1 cellular context compared by ENCODE assay signal in genomic region chr16:1884155-1884760, GRCh38.
TF ChIP-seq lines count a peak whose summit lies in the region.

No MANE protein-coding gene starts in this region.

TF ChIP-seq in HepG2, 621 proteins besides CTCF, POLR2A, EP300 and RAD21:
- TF ChIP-seq, protein P1, sequence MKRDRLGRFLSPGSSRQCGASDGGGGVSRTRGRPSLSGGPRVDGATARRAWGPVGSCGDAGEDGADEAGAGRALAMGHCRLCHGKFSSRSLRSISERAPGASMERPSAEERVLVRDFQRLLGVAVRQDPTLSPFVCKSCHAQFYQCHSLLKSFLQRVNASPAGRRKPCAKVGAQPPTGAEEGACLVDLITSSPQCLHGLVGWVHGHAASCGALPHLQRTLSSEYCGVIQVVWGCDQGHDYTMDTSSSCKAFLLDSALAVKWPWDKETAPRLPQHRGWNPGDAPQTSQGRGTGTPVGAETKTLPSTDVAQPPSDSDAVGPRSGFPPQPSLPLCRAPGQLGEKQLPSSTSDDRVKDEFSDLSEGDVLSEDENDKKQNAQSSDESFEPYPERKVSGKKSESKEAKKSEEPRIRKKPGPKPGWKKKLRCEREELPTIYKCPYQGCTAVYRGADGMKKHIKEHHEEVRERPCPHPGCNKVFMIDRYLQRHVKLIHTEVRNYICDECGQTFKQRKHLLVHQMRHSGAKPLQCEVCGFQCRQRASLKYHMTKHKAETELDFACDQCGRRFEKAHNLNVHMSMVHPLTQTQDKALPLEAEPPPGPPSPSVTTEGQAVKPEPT (CRISPR knock-in tag; IDR thresholded peaks at IDR 0.05; ENCODE audit: low read depth), result no peak
- TF ChIP-seq ZXDC (CRISPR knock-in tag; IDR thresholded peaks at IDR 0.05) (no peak), SOX6 (IDR thresholded peaks at IDR 0.05) (no peak), SOX6 (CRISPR knock-in tag; IDR thresholded peaks at IDR 0.05) (peak; percentile 15; the same call in 1 of the 2 replicates), FOSL2 (CRISPR knock-in tag; IDR thresholded peaks at IDR 0.05) (0 out of 2 replicates have a peak, but pooled peaks have one; percentile 11), HHEX (CRISPR knock-in tag; IDR thresholded peaks at IDR 0.05) (no peak), SIX1 (CRISPR knock-in tag; IDR thresholded peaks at IDR 0.05; ENCODE audit: borderline replicate concordance) (no peak), MBNL3 (CRISPR knock-in tag; conservative IDR thresholded peaks at IDR 0.05) (no peak), RARA (CRISPR knock-in tag; IDR thresholded peaks at IDR 0.05) (0 out of 2 replicates have a peak, but pooled peaks have one; percentile 15), KDM1A (CRISPR knock-in tag; IDR thresholded peaks at IDR 0.05) (peak; percentile 26; the same call in 1 of the 2 replicates), CEBPG (CRISPR knock-in tag; IDR thresholded peaks at IDR 0.05) (peak; percentile 79), ZNF879 (CRISPR knock-in tag; IDR thresholded peaks at IDR 0.05) (no peak), SMC3 (IDR thresholded peaks at IDR 0.05; ENCODE audit: low read length) (peak; percentile 35), RBM22 (optimal IDR thresholded peaks at IDR 0.05; ENCODE audit: low read length) (no peak), TBX2 (CRISPR knock-in tag; IDR thresholded peaks at IDR 0.05; ENCODE audit: borderline replicate concordance) (no peak), CEBPB (IDR thresholded peaks at IDR 0.05; ENCODE audit: borderline replicate concordance, low read depth, low read length) (peak; percentile 87), HOXD1 (CRISPR knock-in tag; IDR thresholded peaks at IDR 0.05) (no peak), ARID5B (CRISPR knock-in tag; IDR thresholded peaks at IDR 0.05) (no peak), ZBTB21 (CRISPR knock-in tag; IDR thresholded peaks at IDR 0.05) (peak; percentile 77; the same call in 1 of the 2 replicates), ZNF431 (CRISPR knock-in tag; IDR thresholded peaks at IDR 0.05; ENCODE audit: borderline replicate concordance, low read depth) (no peak)
- TF ChIP-seq, protein P2, sequence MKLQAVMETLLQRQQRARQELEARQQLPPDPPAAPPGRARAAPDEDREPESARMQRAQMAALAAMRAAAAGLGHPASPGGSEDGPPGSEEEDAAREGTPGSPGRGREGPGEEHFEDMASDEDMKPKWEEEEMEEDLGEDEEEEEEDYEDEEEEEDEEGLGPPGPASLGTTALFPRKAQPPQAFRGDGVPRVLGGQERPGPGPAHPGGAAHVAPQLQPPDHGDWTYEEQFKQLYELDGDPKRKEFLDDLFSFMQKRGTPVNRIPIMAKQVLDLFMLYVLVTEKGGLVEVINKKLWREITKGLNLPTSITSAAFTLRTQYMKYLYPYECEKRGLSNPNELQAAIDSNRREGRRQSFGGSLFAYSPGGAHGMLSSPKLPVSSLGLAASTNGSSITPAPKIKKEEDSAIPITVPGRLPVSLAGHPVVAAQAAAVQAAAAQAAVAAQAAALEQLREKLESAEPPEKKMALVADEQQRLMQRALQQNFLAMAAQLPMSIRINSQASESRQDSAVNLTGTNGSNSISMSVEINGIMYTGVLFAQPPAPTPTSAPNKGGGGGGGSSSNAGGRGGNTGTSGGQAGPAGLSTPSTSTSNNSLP (IDR thresholded peaks at IDR 0.05; ENCODE audit: low read depth, low read length), result peak; percentile 62; the same call in 1 of the 2 replicates
- TF ChIP-seq, protein P3, sequence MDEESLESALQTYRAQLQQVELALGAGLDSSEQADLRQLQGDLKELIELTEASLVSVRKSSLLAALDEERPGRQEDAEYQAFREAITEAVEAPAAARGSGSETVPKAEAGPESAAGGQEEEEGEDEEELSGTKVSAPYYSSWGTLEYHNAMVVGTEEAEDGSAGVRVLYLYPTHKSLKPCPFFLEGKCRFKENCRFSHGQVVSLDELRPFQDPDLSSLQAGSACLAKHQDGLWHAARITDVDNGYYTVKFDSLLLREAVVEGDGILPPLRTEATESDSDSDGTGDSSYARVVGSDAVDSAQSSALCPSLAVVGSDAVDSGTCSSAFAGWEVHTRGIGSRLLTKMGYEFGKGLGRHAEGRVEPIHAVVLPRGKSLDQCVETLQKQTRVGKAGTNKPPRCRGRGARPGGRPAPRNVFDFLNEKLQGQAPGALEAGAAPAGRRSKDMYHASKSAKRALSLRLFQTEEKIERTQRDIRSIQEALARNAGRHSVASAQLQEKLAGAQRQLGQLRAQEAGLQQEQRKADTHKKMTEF (CRISPR knock-in tag; IDR thresholded peaks at IDR 0.05), result 0 out of 2 replicates have a peak, but pooled peaks have one; percentile 21
- TF ChIP-seq, protein P4, sequence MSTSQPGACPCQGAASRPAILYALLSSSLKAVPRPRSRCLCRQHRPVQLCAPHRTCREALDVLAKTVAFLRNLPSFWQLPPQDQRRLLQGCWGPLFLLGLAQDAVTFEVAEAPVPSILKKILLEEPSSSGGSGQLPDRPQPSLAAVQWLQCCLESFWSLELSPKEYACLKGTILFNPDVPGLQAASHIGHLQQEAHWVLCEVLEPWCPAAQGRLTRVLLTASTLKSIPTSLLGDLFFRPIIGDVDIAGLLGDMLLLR (CRISPR knock-in tag; IDR thresholded peaks at IDR 0.05), result no peak
- TF ChIP-seq, protein P5, sequence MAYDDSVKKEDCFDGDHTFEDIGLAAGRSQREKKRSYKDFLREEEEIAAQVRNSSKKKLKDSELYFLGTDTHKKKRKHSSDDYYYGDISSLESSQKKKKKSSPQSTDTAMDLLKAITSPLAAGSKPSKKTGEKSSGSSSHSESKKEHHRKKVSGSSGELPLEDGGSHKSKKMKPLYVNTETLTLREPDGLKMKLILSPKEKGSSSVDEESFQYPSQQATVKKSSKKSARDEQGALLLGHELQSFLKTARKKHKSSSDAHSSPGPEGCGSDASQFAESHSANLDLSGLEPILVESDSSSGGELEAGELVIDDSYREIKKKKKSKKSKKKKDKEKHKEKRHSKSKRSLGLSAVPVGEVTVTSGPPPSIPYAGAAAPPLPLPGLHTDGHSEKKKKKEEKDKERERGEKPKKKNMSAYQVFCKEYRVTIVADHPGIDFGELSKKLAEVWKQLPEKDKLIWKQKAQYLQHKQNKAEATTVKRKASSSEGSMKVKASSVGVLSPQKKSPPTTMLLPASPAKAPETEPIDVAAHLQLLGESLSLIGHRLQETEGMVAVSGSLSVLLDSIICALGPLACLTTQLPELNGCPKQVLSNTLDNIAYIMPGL (CRISPR knock-in tag; IDR thresholded peaks at IDR 0.05; ENCODE audit: borderline replicate concordance in 1 of 2, low read depth in 1 of 2), result 0 out of 4 replicates have a peak, but pooled peaks of 1 of the 2 experiments have one; percentile 26
